In the genomic region with DNA sequence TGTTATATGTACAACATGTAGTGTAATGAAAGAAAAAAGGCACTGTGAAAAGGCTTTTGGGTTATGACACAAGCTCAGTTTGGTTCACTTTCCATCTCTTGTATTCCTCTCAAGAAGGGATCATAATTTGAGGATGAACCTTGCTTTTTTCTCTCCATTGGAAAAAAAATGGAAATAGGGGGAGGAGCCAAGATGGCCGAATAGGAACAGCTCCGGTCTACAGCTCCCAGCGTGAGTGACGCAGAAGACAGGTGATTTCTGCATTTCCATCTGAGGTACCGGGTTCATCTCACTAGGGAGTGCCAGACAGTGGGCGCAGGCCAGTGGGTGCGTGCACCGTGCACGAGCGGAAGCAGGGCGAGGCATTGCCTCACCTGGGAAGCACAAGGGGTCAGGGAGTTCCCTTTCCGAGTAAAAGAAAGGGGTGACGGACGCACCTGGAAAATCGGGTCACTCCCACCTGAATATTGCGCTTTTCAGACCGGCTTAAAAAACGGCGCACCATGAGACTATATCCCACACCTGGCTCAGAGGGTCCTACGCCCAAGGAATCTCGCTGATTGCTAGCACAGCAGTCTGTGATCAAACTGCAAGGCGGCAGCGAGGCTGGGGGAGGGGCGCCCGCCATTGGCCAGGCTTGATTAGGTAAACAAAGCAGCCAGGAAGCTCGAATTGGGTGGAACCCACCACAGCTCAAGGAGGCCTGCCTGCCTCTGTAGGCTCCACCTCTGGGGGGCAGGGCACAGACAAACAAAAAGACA, we compare ENCODE assay signal across 2 cellular contexts.
A peak's percentile ranks its signal among the peaks of the same experiment; 100 is the strongest.
TF ChIP-seq lines count a peak whose summit lies in the region.

No MANE protein-coding gene starts in this region.

TF ChIP-seq in WTC11, 78 proteins besides CTCF, POLR2A, EP300 and RAD21:
- 0 out of 2 replicates have a peak, but pooled peaks have one; percentile 8 for TF ChIP-seq FOXK1 (CRISPR knock-in tag; IDR thresholded peaks at IDR 0.05)

TF ChIP-seq in HepG2, 621 proteins besides CTCF, POLR2A, EP300 and RAD21:
- TF ChIP-seq, protein P1, sequence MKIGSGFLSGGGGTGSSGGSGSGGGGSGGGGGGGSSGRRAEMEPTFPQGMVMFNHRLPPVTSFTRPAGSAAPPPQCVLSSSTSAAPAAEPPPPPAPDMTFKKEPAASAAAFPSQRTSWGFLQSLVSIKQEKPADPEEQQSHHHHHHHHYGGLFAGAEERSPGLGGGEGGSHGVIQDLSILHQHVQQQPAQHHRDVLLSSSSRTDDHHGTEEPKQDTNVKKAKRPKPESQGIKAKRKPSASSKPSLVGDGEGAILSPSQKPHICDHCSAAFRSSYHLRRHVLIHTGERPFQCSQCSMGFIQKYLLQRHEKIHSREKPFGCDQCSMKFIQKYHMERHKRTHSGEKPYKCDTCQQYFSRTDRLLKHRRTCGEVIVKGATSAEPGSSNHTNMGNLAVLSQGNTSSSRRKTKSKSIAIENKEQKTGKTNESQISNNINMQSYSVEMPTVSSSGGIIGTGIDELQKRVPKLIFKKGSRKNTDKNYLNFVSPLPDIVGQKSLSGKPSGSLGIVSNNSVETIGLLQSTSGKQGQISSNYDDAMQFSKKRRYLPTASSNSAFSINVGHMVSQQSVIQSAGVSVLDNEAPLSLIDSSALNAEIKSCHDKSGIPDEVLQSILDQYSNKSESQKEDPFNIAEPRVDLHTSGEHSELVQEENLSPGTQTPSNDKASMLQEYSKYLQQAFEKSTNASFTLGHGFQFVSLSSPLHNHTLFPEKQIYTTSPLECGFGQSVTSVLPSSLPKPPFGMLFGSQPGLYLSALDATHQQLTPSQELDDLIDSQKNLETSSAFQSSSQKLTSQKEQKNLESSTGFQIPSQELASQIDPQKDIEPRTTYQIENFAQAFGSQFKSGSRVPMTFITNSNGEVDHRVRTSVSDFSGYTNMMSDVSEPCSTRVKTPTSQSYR (CRISPR knock-in tag; IDR thresholded peaks at IDR 0.05; ENCODE audit: borderline replicate concordance) = 0 out of 2 replicates have a peak, but pooled peaks have one; percentile 9
